Comparison of ENCODE assay signal across 16 cellular contexts in genomic region chr20:37711001-37711400, GRCh38. TPM values are rescaled to one million over a fixed set of nuclear protein-coding genes. Genes with fewer than 3 reads are reported as not detected.
A peak's percentile ranks its signal among the peaks of the same experiment; 100 is the strongest.
DNase-seq lines count a peak whose midpoint lies in the region; ATAC-seq and TF ChIP-seq lines count a peak whose summit lies in the region.
"Had no signal": no experiment of that assay in that cellular context is flagged by ENCODE, and none has a peak within 500 bp of the region (broad histone marks: within the 10 kb centered on the region; RNA-seq: fewer than 3 reads in every experiment).

No MANE protein-coding gene starts in this region.

- no peaks in the 10 kb centered on the region for H3K4me1 ChIP-seq in CD4-positive, CD25-positive, alpha-beta regulatory T cell (ENCODE audit: control insufficient read depth, insufficient read depth, low read length, poor library complexity, severe bottlenecking)
- H3K4me1 ChIP-seq in mesodermal cell (ENCODE audit: control insufficient read depth, insufficient read depth, low read length, poor library complexity, severe bottlenecking): peaks cover 3% of the 10 kb centered on the region
- peaks cover 34% of the 10 kb centered on the region for H3K4me1 ChIP-seq in BE2C
- no peaks in the 10 kb centered on the region for H3K4me1 ChIP-seq in vagina

- H3K27ac Mint-ChIP-seq in CD4-positive, CD25-positive, alpha-beta regulatory T cell: peak overlapping the region in 2 of 3 donors; percentile 8 to 86
- H3K27ac Mint-ChIP-seq: activated CD8-positive, alpha-beta memory T cell treated with anti-CD3 and anti-CD28 coated beads, Interleukin-2, amount 10 ng/mL, durations not matched to agents 7 days and 5 days; activated naive CD4-positive, alpha-beta T cell treated with anti-CD3 and anti-CD28 coated beads, Interleukin-2, amount 10 ng/mL, durations not matched to agents 7 days and 5 days; IgD-negative memory B cell; T-helper 1 cell treated with Interleukin-12 subunit alpha and Interleukin-12 subunit beta and Interleukin-4 antibody, amounts not matched to agents 30 μg/mL and 1 μg/mL, for 36 hours had no signal

- peaks cover 5% of the 10 kb centered on the region for H3K36me3 ChIP-seq in CD4-positive, CD25-positive, alpha-beta regulatory T cell (ENCODE audit: control insufficient read depth, insufficient read depth, low read length)
- H3K36me3 ChIP-seq in mesodermal cell (ENCODE audit: control insufficient read depth, insufficient read depth, low read length) (peaks cover 4% of the 10 kb centered on the region), BE2C (no peaks in the 10 kb centered on the region), vagina (no peaks in the 10 kb centered on the region)

- no peaks in the 10 kb centered on the region for H3K9me3 Mint-ChIP-seq in CD4-positive, CD25-positive, alpha-beta regulatory T cell
- H3K9me3 Mint-ChIP-seq: activated naive CD4-positive, alpha-beta T cell treated with anti-CD3 and anti-CD28 coated beads, Interleukin-2, amount 10 ng/mL, durations not matched to agents 7 days and 5 days; IgD-negative memory B cell; stimulated activated naive CD8-positive, alpha-beta T cell treated with anti-CD3 and anti-CD28 coated beads, Interleukin-15, amount 100 ng/mL, for 72 hours; T-helper 1 cell treated with Interleukin-12 subunit alpha and Interleukin-12 subunit beta and Interleukin-4 antibody, amounts not matched to agents 30 μg/mL and 1 μg/mL, for 36 hours had no signal

- TF ChIP-seq CTCF in BE2C (IDR thresholded peaks at IDR 0.05; ENCODE audit: low read depth, low read length): no peak
- TF ChIP-seq CTCF in vagina (IDR thresholded peaks at IDR 0.05): no peak

- ATAC-seq in CD4-positive, CD25-positive, alpha-beta regulatory T cell (ENCODE audit: low read depth in 2 of 2): no peak
- ATAC-seq: activated CD8-positive, alpha-beta memory T cell treated with anti-CD3 and anti-CD28 coated beads, Interleukin-2, amount 10 ng/mL, durations not matched to agents 7 days and 5 days; stimulated activated naive CD8-positive, alpha-beta T cell treated with anti-CD3 and anti-CD28 coated beads, Interleukin-15, amount 100 ng/mL, for 72 hours had no signal

- TF ChIP-seq POLR2A in vagina (IDR thresholded peaks at IDR 0.05): no peak

- H3K4me3 Mint-ChIP-seq in CD4-positive, CD25-positive, alpha-beta regulatory T cell: no peak overlapping the region
- H3K4me3 Mint-ChIP-seq: activated CD8-positive, alpha-beta memory T cell treated with anti-CD3 and anti-CD28 coated beads, Interleukin-2, amount 10 ng/mL, durations not matched to agents 7 days and 5 days; activated naive CD4-positive, alpha-beta T cell treated with anti-CD3 and anti-CD28 coated beads, Interleukin-2, amount 10 ng/mL, durations not matched to agents 7 days and 5 days; stimulated activated naive CD8-positive, alpha-beta T cell treated with anti-CD3 and anti-CD28 coated beads, Interleukin-15, amount 100 ng/mL, for 72 hours; T-helper 1 cell treated with Interleukin-12 subunit alpha and Interleukin-12 subunit beta and Interleukin-4 antibody, amounts not matched to agents 30 μg/mL and 1 μg/mL, for 36 hours had no signal

- H3K27me3 ChIP-seq in CD4-positive, CD25-positive, alpha-beta regulatory T cell (ENCODE audit: control insufficient read depth, insufficient read depth, low read length): no peaks in the 10 kb centered on the region
- H3K27me3 ChIP-seq in BE2C (no peaks in the 10 kb centered on the region), vagina (no peaks in the 10 kb centered on the region)

- no peak overlapping the region for H3K27ac ChIP-seq in CD4-positive, CD25-positive, alpha-beta regulatory T cell (ENCODE audit: insufficient read depth, low read length, poor library complexity, severe bottlenecking)
- peak overlapping the region; percentile 96 for H3K27ac ChIP-seq in mesodermal cell (ENCODE audit: low read depth, low read length, severe bottlenecking)
- no peak overlapping the region for H3K27ac ChIP-seq in vagina

- H3K27me3 Mint-ChIP-seq in CD4-positive, CD25-positive, alpha-beta regulatory T cell: no peaks in the 10 kb centered on the region
- H3K27me3 Mint-ChIP-seq: activated CD8-positive, alpha-beta memory T cell treated with anti-CD3 and anti-CD28 coated beads, Interleukin-2, amount 10 ng/mL, durations not matched to agents 7 days and 5 days; activated naive CD4-positive, alpha-beta T cell treated with anti-CD3 and anti-CD28 coated beads, Interleukin-2, amount 10 ng/mL, durations not matched to agents 7 days and 5 days; IgD-negative memory B cell; stimulated activated naive CD8-positive, alpha-beta T cell treated with anti-CD3 and anti-CD28 coated beads, Interleukin-15, amount 100 ng/mL, for 72 hours had no signal

- H3K9me3 ChIP-seq in CD4-positive, CD25-positive, alpha-beta regulatory T cell (ENCODE audit: control insufficient read depth in 2 of 2, low read length in 2 of 2): no peaks in the 10 kb centered on the region
- H3K9me3 ChIP-seq in mesodermal cell (ENCODE audit: control insufficient read depth, low read length): peaks cover 14% of the 10 kb centered on the region
- no peaks in the 10 kb centered on the region for H3K9me3 ChIP-seq in BE2C
- H3K9me3 ChIP-seq in vagina: no peaks in the 10 kb centered on the region

- H3K36me3 Mint-ChIP-seq in CD4-positive, CD25-positive, alpha-beta regulatory T cell: peaks cover 28% of the 10 kb centered on the region

- H3K4me3 ChIP-seq in CD4-positive, CD25-positive, alpha-beta regulatory T cell (ENCODE audit: low read depth, low read length): no peak overlapping the region
- H3K4me3 ChIP-seq in mesodermal cell (ENCODE audit: extremely low read depth, insufficient read depth, low read length, poor library complexity, severe bottlenecking) (no peak overlapping the region), BE2C (ENCODE audit: low read depth, low read length) (no peak overlapping the region), vagina (no peak overlapping the region)

- peaks cover 19 to 54% (median 43%) of the 10 kb centered on the region in 4 donors for H3K4me1 Mint-ChIP-seq in CD4-positive, CD25-positive, alpha-beta regulatory T cell
- H3K4me1 Mint-ChIP-seq: activated CD8-positive, alpha-beta memory T cell treated with anti-CD3 and anti-CD28 coated beads, Interleukin-2, amount 10 ng/mL, durations not matched to agents 7 days and 5 days; activated naive CD4-positive, alpha-beta T cell treated with anti-CD3 and anti-CD28 coated beads, Interleukin-2, amount 10 ng/mL, durations not matched to agents 7 days and 5 days had no signal

- WGBS in mesodermal cell (ENCODE audit: insufficient coverage in 2 of 2), 2 experiments: 80% methylated on average over 1 of the region's 2 CpGs; no CpG with 5 or more reads in 1 of the 2 experiments

- intact Hi-C loops in vagina (cut with DNase I): no loop called here

- no peak for DNase-seq in CD4-positive, CD25-positive, alpha-beta regulatory T cell
- DNase-seq in OCI-M2 (lab: John Stamatoyannopoulos, UW; ENCODE audit: unreplicated experiment): peak; percentile 50
- DNase-seq in dermis blood vessel endothelial cell: peak; percentile 83
- no peak for DNase-seq in BE2C
- no peak for DNase-seq in NCI-H2029 (lab: John Stamatoyannopoulos, UW)
- DNase-seq in vagina (ENCODE audit: extremely low spot score in 2 of 2): no peak
- no peak for DNase-seq in superior temporal gyrus (ENCODE audit: extremely low spot score)
- DNase-seq: activated CD4-positive, alpha-beta T cell treated with anti-CD3 and anti-CD28 coated beads for 1 hour; activated CD8-positive, alpha-beta memory T cell treated with anti-CD3 and anti-CD28 coated beads, Interleukin-2, amount 10 ng/mL, durations not matched to agents 7 days and 5 days; activated naive CD4-positive, alpha-beta T cell treated with anti-CD3 and anti-CD28 coated beads, Interleukin-2, amount 10 ng/mL, durations not matched to agents 7 days and 5 days; COR-L47; SHP77; stimulated activated naive CD8-positive, alpha-beta T cell treated with anti-CD3 and anti-CD28 coated beads, Interleukin-15, amount 100 ng/mL, for 72 hours had no signal

RNA-seq across cellular contexts. Expression of gene CTNNBL1, which starts 17.2 kb away (rescaled TPM):
- total RNA-seq in CD4-positive, CD25-positive, alpha-beta regulatory T cell: 56.0 TPM
- polyA plus RNA-seq in CD4-positive, CD25-positive, alpha-beta regulatory T cell: 100 to 1,000 TPM in 1 of 4 donors, 10 to 100 TPM in 3; 80.1 to 117 (median 90.1) TPM
- 32.8 and 35.8 TPM in 2 replicates for total RNA-seq in dermis blood vessel endothelial cell
- polyA plus RNA-seq in mesodermal cell (2013, experiment 1 of 2): 63.2 TPM
- 57.7 TPM for polyA plus RNA-seq in mesodermal cell (2013, experiment 2 of 2)
- 109 TPM for polyA plus RNA-seq in BE2C (2012; ENCODE audit: insufficient read depth, insufficient read length, low read depth)
- 40.3 TPM for total RNA-seq in vagina

Comparison
In these comparisons a context has a peak if more than half of its experiments do, and no peak if none do; other contexts are left out.
1. DNase-seq: peak in OCI-M2 (single experiment) and dermis blood vessel endothelial cell (single experiment); none in CD4-positive, CD25-positive, alpha-beta regulatory T cell (0 of 3), BE2C (single experiment), NCI-H2029 (single experiment), vagina (0 of 2) and superior temporal gyrus (single experiment).